In genomic region chr1:33036051-33036525, GRCh38 we compare ENCODE assay signal across 8 cellular contexts. TPM values are rescaled to one million over a fixed set of nuclear protein-coding genes. Genes with fewer than 3 reads are reported as not detected.
DNase-seq lines count a peak whose midpoint lies in the region; ATAC-seq and TF ChIP-seq lines count a peak whose summit lies in the region.

No MANE protein-coding gene starts in this region.

- peaks cover 7% of the 10 kb centered on the region for H3K9me3 Mint-ChIP-seq in nephron progenitor cell

- 0 out of 2 replicates have a peak, but pooled peaks cover 4% of the 10 kb centered on the region for H3F3A ChIP-seq in SU-DHL-6 (ENCODE audit: insufficient read depth)

- ATAC-seq in HG03175 (IDR thresholded peaks at IDR 0.05; ENCODE audit: unreplicated experiment) (no peak), GM18907 (IDR thresholded peaks at IDR 0.05; ENCODE audit: unreplicated experiment) (no peak)

- peaks cover 4% of the 10 kb centered on the region for H3K27me3 Mint-ChIP-seq in nephron progenitor cell (ENCODE audit: low read depth, poor library complexity)

- peaks cover 22% of the 10 kb centered on the region; the same call in 1 of the 2 replicates for H4K20me1 ChIP-seq in SU-DHL-6 (ENCODE audit: low read depth, low read length)

- H3K4me1 Mint-ChIP-seq in nephron progenitor cell = peaks cover 72% of the 10 kb centered on the region

- H3K27ac ChIP-seq in SU-DHL-6 (ENCODE audit: low read depth, low read length) = peak overlapping the region; percentile 2
- H3K27ac ChIP-seq in esophagus (ENCODE audit: low read depth in 2 of 2, low read length in 1 of 2) = peak overlapping the region; percentile 72 to 91

- no peak overlapping the region for H3K27ac Mint-ChIP-seq in nephron progenitor cell

- no peak for TF ChIP-seq CTCF in SU-DHL-6 (IDR thresholded peaks at IDR 0.05; ENCODE audit: insufficient read depth, low read length, poor library complexity, severe bottlenecking)
- TF ChIP-seq CTCF in nephron progenitor cell (IDR thresholded peaks at IDR 0.05) = no peak

- H3K4me3 ChIP-seq in SU-DHL-6 (ENCODE audit: insufficient read depth, low read length, poor library complexity, severe bottlenecking) (peak overlapping the region; percentile 71), esophagus (ENCODE audit: low read depth in 1 of 2, low read length in 2 of 2) (peak overlapping the region; percentile 78 to 100)

- H3K4me3 Mint-ChIP-seq in nephron progenitor cell = peak overlapping the region; percentile 87

- H3K9me2 ChIP-seq in SU-DHL-6 (replicated peaks; ENCODE audit: insufficient read depth, low read length) = no peaks in the 10 kb centered on the region

- peak overlapping the region; percentile 5 for H2AFZ ChIP-seq in SU-DHL-6 (ENCODE audit: low read depth, low read length, severe bottlenecking)

- 7 to 8% methylated on average over 5 of the region's 5 CpGs for WGBS in esophagus, 2 donors

- H3K36me3 ChIP-seq in SU-DHL-6 (ENCODE audit: low read length) (no peaks in the 10 kb centered on the region), esophagus (ENCODE audit: control insufficient read depth in 2 of 2, insufficient read depth in 2 of 2, low read length in 1 of 2) (no peaks in the 10 kb centered on the region)

- DNase-seq in AG08395 (ENCODE audit: low spot score) (peak; percentile 13), HCEC 1CT (peak; percentile 39), nephron progenitor cell (no peak), cerebellar cortex (ENCODE audit: low spot score) (no peak)

- peaks cover 33% of the 10 kb centered on the region for H3K36me3 Mint-ChIP-seq in nephron progenitor cell (ENCODE audit: low read depth)

- peak overlapping the region; percentile 91 for H3K4me2 ChIP-seq in SU-DHL-6 (ENCODE audit: low read depth, low read length, poor library complexity, severe bottlenecking)

- H3K79me2 ChIP-seq in SU-DHL-6 (ENCODE audit: insufficient read depth, low read length) = peaks cover 56% of the 10 kb centered on the region

- peaks cover 0 to 4% of the 10 kb centered on the region in 2 donors for H3K4me1 ChIP-seq in esophagus (ENCODE audit: control insufficient read depth in 2 of 2, insufficient read depth in 2 of 2, low read length in 1 of 2)

- H3K9ac ChIP-seq in SU-DHL-6 (ENCODE audit: low read length) = peak overlapping the region; percentile 79

- H3K27me3 ChIP-seq in SU-DHL-6 (ENCODE audit: low read length) (no peaks in the 10 kb centered on the region), esophagus (ENCODE audit: control insufficient read depth in 1 of 2, insufficient read depth in 2 of 2, low read length in 2 of 2) (no peaks in the 10 kb centered on the region)

- H3K9me3 ChIP-seq in SU-DHL-6 (ENCODE audit: insufficient read depth, low read length) (no peaks in the 10 kb centered on the region), esophagus (ENCODE audit: control insufficient read depth in 2 of 2, insufficient read depth in 1 of 2, low read depth in 1 of 2, low read length in 1 of 2) (no peaks in the 10 kb centered on the region)

RNA-seq across cellular contexts. Expression of gene AK2, which starts 0.6 kb away (rescaled TPM):
- 100 to 1,000 TPM in 1 of 2 donors, 10 to 100 TPM in 1; 63.2 to 106 TPM for polyA plus RNA-seq in esophagus

RNA-seq across cellular contexts. Expression of gene AZIN2, which starts 44.9 kb away (rescaled TPM):
- polyA plus RNA-seq in esophagus = under 1 TPM; 0.63 to 0.72 TPM

Comparison
In these comparisons a context has a peak if more than half of its experiments do, and no peak if none do; other contexts are left out.
1. DNase-seq: peak in AG08395 (single experiment) and HCEC 1CT (single experiment); none in nephron progenitor cell (single experiment) and cerebellar cortex (single experiment).